In genomic region chr4:112523008-112523440, GRCh38 we compare ENCODE assay signal across 8 cellular contexts. TPM values are rescaled to one million over a fixed set of nuclear protein-coding genes. Genes with fewer than 3 reads are reported as not detected.
DNase-seq lines count a peak whose midpoint lies in the region; ATAC-seq and TF ChIP-seq lines count a peak whose summit lies in the region.

No MANE protein-coding gene starts in this region.

- peaks cover 48% of the 10 kb centered on the region for H3K27me3 ChIP-seq in rectal smooth muscle tissue (ENCODE audit: control insufficient read depth, insufficient read depth, low read length)

- DNase-seq in AG10803 (ENCODE audit: low read depth) (peak; percentile 33), fibroblast of peridontal ligament (ENCODE audit: extremely low read depth) (peak; percentile 24), NCI-H2107 treated with DMSO at 0.1 percent for 48 hours (lab: John Stamatoyannopoulos, UW; ENCODE audit: unreplicated experiment) (no peak), H4 (ENCODE audit: low spot score) (no peak)
- DNase-seq in activated CD4-positive, alpha-beta T cell treated with anti-CD3 and anti-CD28 coated beads, Interleukin-2, amount 10 ng/mL, durations not matched to agents 24 days and 14 days: peak; percentile 84

- peak overlapping the region; percentile 88 for H3K4me3 Mint-ChIP-seq in activated CD4-positive, alpha-beta T cell treated with anti-CD3 and anti-CD28 coated beads, Interleukin-2, amount 10 ng/mL, durations not matched to agents 24 days and 14 days

- H3K4me1 Mint-ChIP-seq in activated CD4-positive, alpha-beta T cell treated with anti-CD3 and anti-CD28 coated beads, Interleukin-2, amount 10 ng/mL, durations not matched to agents 24 days and 14 days: peaks cover 33% of the 10 kb centered on the region

- no peak overlapping the region for H3K27ac ChIP-seq in rectal smooth muscle tissue (ENCODE audit: low read depth, low read length)

- no peaks in the 10 kb centered on the region for H3K4me1 ChIP-seq in rectal smooth muscle tissue (ENCODE audit: control insufficient read depth, insufficient read depth, low read length)

- H3K36me3 Mint-ChIP-seq in activated CD4-positive, alpha-beta T cell treated with anti-CD3 and anti-CD28 coated beads, Interleukin-2, amount 10 ng/mL, durations not matched to agents 24 days and 14 days (ENCODE audit: low read depth): peaks cover 4% of the 10 kb centered on the region

- H3K4me3 ChIP-seq in AG10803 (ENCODE audit: low read length) (peak overlapping the region; percentile 54), rectal smooth muscle tissue (ENCODE audit: low read length) (peak overlapping the region; percentile 29)

- ATAC-seq in GM19328 (IDR thresholded peaks at IDR 0.05; ENCODE audit: unreplicated experiment) (peak; percentile 43), HG03442 (IDR thresholded peaks at IDR 0.05; ENCODE audit: unreplicated experiment) (peak; percentile 38)

- H3K27me3 Mint-ChIP-seq in activated CD4-positive, alpha-beta T cell treated with anti-CD3 and anti-CD28 coated beads, Interleukin-2, amount 10 ng/mL, durations not matched to agents 24 days and 14 days: peaks cover 77% of the 10 kb centered on the region

- H3K36me3 ChIP-seq in rectal smooth muscle tissue (ENCODE audit: control insufficient read depth, insufficient read depth, low read length): no peaks in the 10 kb centered on the region

- intact Hi-C loops in activated CD4-positive, alpha-beta T cell treated with anti-CD3 and anti-CD28 coated beads, Interleukin-2, amount 10 ng/mL, durations not matched to agents 24 days and 14 days (cut with micrococcal nuclease): loop anchor here (1.0 to 10.0 kb wide), 7 partner anchors 8 to 424 kb away; partner anchors contain the start of gene AP1AR

- H3K27ac Mint-ChIP-seq in activated CD4-positive, alpha-beta T cell treated with anti-CD3 and anti-CD28 coated beads, Interleukin-2, amount 10 ng/mL, durations not matched to agents 24 days and 14 days: peak overlapping the region; percentile 27

- H3K9ac ChIP-seq in rectal smooth muscle tissue (ENCODE audit: low read length): no peak overlapping the region

- H3K9me3 Mint-ChIP-seq in activated CD4-positive, alpha-beta T cell treated with anti-CD3 and anti-CD28 coated beads, Interleukin-2, amount 10 ng/mL, durations not matched to agents 24 days and 14 days: peaks cover 7% of the 10 kb centered on the region

- no peak for TF ChIP-seq CTCF in AG10803 (conservative IDR thresholded peaks at IDR 0.05; ENCODE audit: low read length)

RNA-seq across cellular contexts. Expression of gene NEUROG2, which starts 7.0 kb away (rescaled TPM):
- total RNA-seq in activated CD4-positive, alpha-beta T cell treated with anti-CD3 and anti-CD28 coated beads, Interleukin-2, amount 10 ng/mL, durations not matched to agents 24 days and 14 days: 0.16 and 0.17 TPM in 2 replicates
- total RNA-seq in H4 (2014; rRNA removed; shearing (Covaris generic)): not detected in 2 replicates

Comparison
In these comparisons a context has a peak if more than half of its experiments do, and no peak if none do; other contexts are left out.
1. DNase-seq: peak in AG10803 (single experiment), activated CD4-positive, alpha-beta T cell treated with anti-CD3 and anti-CD28 coated beads, Interleukin-2, amount 10 ng/mL, durations not matched to agents 24 days and 14 days (single experiment) and fibroblast of peridontal ligament (single experiment); none in NCI-H2107 treated with DMSO at 0.1 percent for 48 hours (single experiment) and H4 (single experiment).